18 cellular contexts compared by ENCODE assay signal in the genomic region with DNA sequence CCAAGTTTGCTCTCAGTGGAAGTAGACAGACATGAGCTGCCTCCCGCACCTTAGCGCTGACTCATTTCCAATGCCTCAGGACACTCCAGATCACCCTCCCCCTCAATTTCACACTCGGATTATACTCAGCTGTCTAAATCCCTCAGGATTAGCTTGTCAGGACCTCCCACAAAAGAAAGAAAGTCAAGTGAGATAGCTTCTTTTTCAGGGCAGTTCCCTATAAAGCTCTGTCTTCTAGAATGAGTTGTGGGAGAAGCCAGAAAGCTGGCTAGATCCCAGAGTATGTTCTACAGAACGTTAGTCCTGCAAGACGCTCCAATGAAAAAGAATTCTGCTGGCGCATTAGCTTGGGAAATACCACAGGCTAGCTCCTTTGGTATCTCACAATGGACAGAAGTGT. TPM values are rescaled to one million over a fixed set of nuclear protein-coding genes. Genes with fewer than 3 reads are reported as not detected.
DNase-seq lines count a peak whose midpoint lies in the region; ATAC-seq and TF ChIP-seq lines count a peak whose summit lies in the region.
"Had no signal": no experiment of that assay in that cellular context is flagged by ENCODE, and none has a peak within 500 bp of the region (broad histone marks: within the 10 kb centered on the region; RNA-seq: fewer than 3 reads in every experiment).

No MANE protein-coding gene starts in this region.

- H3K4me3 Mint-ChIP-seq in osteocyte (ENCODE audit: unreplicated experiment): no peak overlapping the region
- H3K4me3 Mint-ChIP-seq in effector memory CD8-positive, alpha-beta T cell: no peak overlapping the region
- H3K4me3 Mint-ChIP-seq: activated CD8-positive, alpha-beta T cell treated with anti-CD3 and anti-CD28 coated beads, Interleukin-2, amount 10 ng/mL, durations not matched to agents 7 days and 5 days; activated T-helper 1 cell treated with anti-CD3 and anti-CD28 coated beads, Interleukin-12 subunit alpha, Interleukin-12 subunit beta, Interleukin-2, Interleukin-4 antibody, amounts not matched to agents 30 ng/mL and 10 ng/mL and 1 ng/mL, durations not matched to agents 14 hours and 24 hours and 36 hours; naive thymus-derived CD8-positive, alpha-beta T cell had no signal

- H3K27me3 Mint-ChIP-seq in osteocyte (ENCODE audit: unreplicated experiment): no peaks in the 10 kb centered on the region
- H3K27me3 Mint-ChIP-seq in effector memory CD8-positive, alpha-beta T cell: no peaks in the 10 kb centered on the region

- peak overlapping the region; percentile 43 for H3K27ac Mint-ChIP-seq in osteocyte (ENCODE audit: unreplicated experiment)
- no peak overlapping the region for H3K27ac Mint-ChIP-seq in effector memory CD8-positive, alpha-beta T cell
- H3K27ac Mint-ChIP-seq: activated CD8-positive, alpha-beta T cell treated with anti-CD3 and anti-CD28 coated beads, Interleukin-2, amount 10 ng/mL, durations not matched to agents 7 days and 5 days; activated T-helper 1 cell treated with anti-CD3 and anti-CD28 coated beads, Interleukin-12 subunit alpha, Interleukin-12 subunit beta, Interleukin-2, Interleukin-4 antibody, amounts not matched to agents 30 ng/mL and 10 ng/mL and 1 ng/mL, durations not matched to agents 14 hours and 24 hours and 36 hours; naive thymus-derived CD8-positive, alpha-beta T cell had no signal

- DNase-seq in SJCRH30 (peak; percentile 87 to 95), osteocyte (ENCODE audit: extremely low spot score, unreplicated experiment) (no peak), HuH-7.5 (ENCODE audit: low spot score) (no peak), HT-29 (ENCODE audit: low spot score) (no peak), cerebellar nuclear complex (lab: John Stamatoyannopoulos, UW) (no peak)
- no peak for DNase-seq in effector memory CD8-positive, alpha-beta T cell
- DNase-seq: activated CD8-positive, alpha-beta T cell treated with anti-CD3 and anti-CD28 coated beads, Interleukin-2, amount 10 ng/mL, durations not matched to agents 7 days and 5 days; Kasumi-1; naive thymus-derived CD8-positive, alpha-beta T cell; NCI-H187 treated with DMSO at 0.1 percent for 48 hours; NCI-H510A treated with DMSO at 0.1 percent for 48 hours; OCI-M1 had no signal

- CTCF ChIA-PET in HEK293 (lab: Yijun Ruan, JAX): interaction anchor here (0.6 kb wide), 1 partner anchor 103 kb away, joined by 3 read pairs; no protein-coding TSS in a partner anchor

- H3K9me3 ChIP-seq in HEK293 (ENCODE audit: control insufficient read depth, insufficient read depth, low read depth, low read length) (no peaks in the 10 kb centered on the region), SJCRH30 (replicated peaks) (no peaks in the 10 kb centered on the region)

- TF ChIP-seq CTCF in HEK293 (tag by site-specific recombination; IDR thresholded peaks at IDR 0.05) (no peak), osteocyte (IDR thresholded peaks at IDR 0.05) (no peak)

- ATAC-seq in esophagus mucosa: peak; percentile 79
- ATAC-seq in effector memory CD8-positive, alpha-beta T cell (replicated peaks): no peak
- ATAC-seq: activated CD8-positive, alpha-beta T cell treated with anti-CD3 and anti-CD28 coated beads, Interleukin-2, amount 10 ng/mL, durations not matched to agents 7 days and 5 days; naive thymus-derived CD8-positive, alpha-beta T cell had no signal

- POLR2A ChIA-PET in HEK293 (lab: Yijun Ruan, JAX): interaction anchor here (1.1 kb wide), 1 partner anchor 79 kb away, joined by 3 read pairs; no protein-coding TSS in a partner anchor

- H3K9me3 Mint-ChIP-seq in osteocyte (ENCODE audit: unreplicated experiment): no peaks in the 10 kb centered on the region
- peaks cover 2 to 21% of the 10 kb centered on the region in 2 donors for H3K9me3 Mint-ChIP-seq in effector memory CD8-positive, alpha-beta T cell

- no peak overlapping the region for H3K27ac ChIP-seq in HEK293 (ENCODE audit: extremely low read depth, low read depth, low read length)
- peak overlapping the region; percentile 90 for H3K27ac ChIP-seq in SJCRH30
- H3K27ac ChIP-seq: VCaP had no signal

- H3K4me1 ChIP-seq in HEK293 (ENCODE audit: control insufficient read depth, insufficient read depth, low read length) (no peaks in the 10 kb centered on the region; the same call in 1 of the 2 replicates), SJCRH30 (peaks cover 22% of the 10 kb centered on the region)

- H3K4me3 ChIP-seq in HEK293 (ENCODE audit: low read depth, low read length): no peak overlapping the region
- no peak overlapping the region for H3K4me3 ChIP-seq in SJCRH30

- H3K36me3 ChIP-seq in HEK293 (ENCODE audit: control insufficient read depth in 2 of 2, insufficient read depth in 1 of 2, low read length in 2 of 2) (peaks cover 25 to 89% of the 10 kb centered on the region in 2 experiments), SJCRH30 (peaks cover 75% of the 10 kb centered on the region)

- peaks cover 14% of the 10 kb centered on the region for H3K4me1 Mint-ChIP-seq in osteocyte (ENCODE audit: unreplicated experiment)
- H3K4me1 Mint-ChIP-seq in effector memory CD8-positive, alpha-beta T cell (ENCODE audit: low read depth in 2 of 2): no peaks in the 10 kb centered on the region
- H3K4me1 Mint-ChIP-seq: naive thymus-derived CD8-positive, alpha-beta T cell had no signal

- H3K27me3 ChIP-seq in SJCRH30: no peaks in the 10 kb centered on the region

- peaks cover 85% of the 10 kb centered on the region for H3K36me3 Mint-ChIP-seq in osteocyte (ENCODE audit: unreplicated experiment)
- no peaks in the 10 kb centered on the region for H3K36me3 Mint-ChIP-seq in effector memory CD8-positive, alpha-beta T cell (ENCODE audit: insufficient read depth)
- H3K36me3 Mint-ChIP-seq: naive thymus-derived CD8-positive, alpha-beta T cell had no signal

TF ChIP-seq in HEK293, 187 proteins besides CTCF, POLR2A, EP300 and RAD21:
- TF ChIP-seq BCL11B (tag by site-specific recombination; IDR thresholded peaks at IDR 0.05; ENCODE audit: low read depth) (no peak), EGR2 (tag by site-specific recombination; IDR thresholded peaks at IDR 0.05; ENCODE audit: low read depth) (0 out of 2 replicates have a peak, but pooled peaks have one; percentile 26), ZSCAN5A (tag by site-specific recombination; IDR thresholded peaks at IDR 0.05) (no peak), GFI1B (tag by site-specific recombination; IDR thresholded peaks at IDR 0.05) (no peak)

RNA-seq across cellular contexts. Expression of gene MTNR1A, which starts 51.2 kb away (rescaled TPM):
- not detected in 2 replicates for total RNA-seq in SJCRH30 (2014; rRNA removed; shearing (Covaris generic))
- not detected for total RNA-seq in esophagus mucosa
- total RNA-seq in osteocyte: not detected in 2 replicates
- total RNA-seq in HT-29 (2014; rRNA removed; shearing (Covaris generic)): not detected in 2 replicates
- total RNA-seq: activated CD8-positive, alpha-beta T cell treated with anti-CD3 and anti-CD28 coated beads, Interleukin-2, amount 10 ng/mL, durations not matched to agents 7 days and 5 days; activated T-helper 1 cell treated with anti-CD3 and anti-CD28 coated beads, Interleukin-12 subunit alpha, Interleukin-12 subunit beta, Interleukin-2, Interleukin-4 antibody, amounts not matched to agents 30 ng/mL and 10 ng/mL and 1 ng/mL, durations not matched to agents 14 hours and 24 hours and 36 hours; dermis microvascular lymphatic vessel endothelial cell; liver; naive thymus-derived CD8-positive, alpha-beta T cell had no signal

Comparison
In these comparisons a context has a peak if more than half of its experiments do, and no peak if none do; other contexts are left out.
1. DNase-seq: peak in SJCRH30 (2 of 2); none in osteocyte (single experiment), HuH-7.5 (single experiment), HT-29 (single experiment), effector memory CD8-positive, alpha-beta T cell (0 of 3) and cerebellar nuclear complex (0 of 2).